Comparison of ENCODE assay signal across 8 cellular contexts in genomic region chr12:132143328-132144071, GRCh38. TPM values are rescaled to one million over a fixed set of nuclear protein-coding genes. Genes with fewer than 3 reads are reported as not detected.
DNase-seq lines count a peak whose midpoint lies in the region; ATAC-seq, FAIRE-seq and TF ChIP-seq lines count a peak whose summit lies in the region.

No MANE protein-coding gene starts in this region.

- H3K27me3 ChIP-seq in SU-DHL-6 (ENCODE audit: low read length) (no peaks in the 10 kb centered on the region), H1 (replicated peaks in 1 of 4; ENCODE audit: control insufficient read depth in 3 of 4, extremely low read depth in 1 of 4, insufficient read depth in 3 of 4, low read length in 3 of 4) (no peaks in the 10 kb centered on the region)

- H3K4me1 ChIP-seq in H1 (replicated peaks in 1 of 4; ENCODE audit: control insufficient read depth in 3 of 4, insufficient read depth in 4 of 4, low read length in 3 of 4): peaks cover 0 to 15% (median 4%) of the 10 kb centered on the region in 4 experiments; a peak in 5 of 7 replicates

- no peak overlapping the region for H2AFZ ChIP-seq in SU-DHL-6 (ENCODE audit: low read depth, low read length, severe bottlenecking)
- no peak overlapping the region for H2AFZ ChIP-seq in H1 (ENCODE audit: low read length)

- H2BK120ac ChIP-seq in H1 (replicated peaks; ENCODE audit: low read depth, low read length): no peak overlapping the region

- no peak overlapping the region for H3K14ac ChIP-seq in H1 (ENCODE audit: insufficient read length)

- H3K4me2 ChIP-seq in SU-DHL-6 (ENCODE audit: low read depth, low read length, poor library complexity, severe bottlenecking) (peak overlapping the region; percentile 82), H1 (ENCODE audit: insufficient read depth in 1 of 2, low read depth in 2 of 2, low read length in 2 of 2) (peak overlapping the region; percentile 70 to 77)

- peak overlapping the region; percentile 78 to 84 (median 79) for H3K4me3 Mint-ChIP-seq in nephron

- H2BK15ac ChIP-seq in H1 (ENCODE audit: low read length): no peak overlapping the region

- no peak for DNase-seq in activated CD4-positive, CD25-positive, alpha-beta regulatory T cell treated with anti-CD3 and anti-CD28 coated beads, Interleukin-2, amount 50 U/mL, for 72 hours
- DNase-seq in H1 (ENCODE audit: low read depth in 1 of 2, low spot score in 2 of 2) (no peak), C1 segment of cervical spinal cord (lab: John Stamatoyannopoulos, UW) (no peak), hepatic stellate cell (ENCODE audit: low spot score) (no peak)

- no peak overlapping the region for H3K18ac ChIP-seq in H1 (ENCODE audit: extremely low read depth, low read length)

- no peak for TF ChIP-seq RAD21 in H1 (IDR thresholded peaks at IDR 0.05 in 1 of 2, conservative IDR thresholded peaks at IDR 0.05 in 1 of 2; ENCODE audit: low read depth in 2 of 2, low read length in 2 of 2)

- H3K79me1 ChIP-seq in H1 (ENCODE audit: low read depth, low read length): peaks cover 30% of the 10 kb centered on the region

- peaks cover 25% of the 10 kb centered on the region for H3K36me3 Mint-ChIP-seq in nephron (ENCODE audit: low read depth)

- WGBS in H1 (ENCODE audit: extremely low coverage in 1 of 2, insufficient coverage in 1 of 2, insufficient read length in 1 of 2, insufficient replicate concordance in 2 of 2, low coverage in 1 of 2, low lambda C conversion rate in 2 of 2, missing lambda C conversion rate in 1 of 2), 2 experiments: 8% methylated on average over 63 of the region's 82 CpGs; no CpG with 5 or more reads in 1 of the 2 experiments

- H2AK5ac ChIP-seq in H1 (ENCODE audit: low read depth, low read length): peak overlapping the region; percentile 16; the same call in 1 of the 2 replicates

- no peak overlapping the region for H3K27ac ChIP-seq in SU-DHL-6 (ENCODE audit: low read depth, low read length)
- H3K27ac ChIP-seq in H1 (ENCODE audit: low read depth, low read length): peak overlapping the region; percentile 30; the same call in 1 of the 2 replicates

- no peak for TF ChIP-seq EP300 in H1 (IDR thresholded peaks at IDR 0.05; ENCODE audit: borderline replicate concordance in 1 of 2, low read depth in 2 of 2, low read length in 2 of 2)

- H3K9me2 ChIP-seq in SU-DHL-6 (replicated peaks; ENCODE audit: insufficient read depth, low read length): no peaks in the 10 kb centered on the region

- no peaks in the 10 kb centered on the region for H3K9me3 ChIP-seq in SU-DHL-6 (ENCODE audit: insufficient read depth, low read length)
- no peaks in the 10 kb centered on the region for H3K9me3 ChIP-seq in H1 (ENCODE audit: insufficient read depth in 2 of 2, low read depth in 1 of 2, low read length in 1 of 2)

- H3K27me3 Mint-ChIP-seq in nephron (ENCODE audit: low read depth): no peaks in the 10 kb centered on the region

- H3K36me3 ChIP-seq in SU-DHL-6 (ENCODE audit: low read length) (no peaks in the 10 kb centered on the region), H1 (ENCODE audit: control insufficient read depth in 2 of 4, insufficient read depth in 4 of 4, low read length in 3 of 4) (peaks cover 12 to 42% (median 32%) of the 10 kb centered on the region in 4 experiments; a peak in 6 of 8 replicates)

- peak overlapping the region; percentile 88 for H3K9ac ChIP-seq in SU-DHL-6 (ENCODE audit: low read length)
- H3K9ac ChIP-seq in H1 (replicated peaks in 1 of 4; ENCODE audit: extremely low read depth in 1 of 4, low read depth in 3 of 4, low read length in 3 of 4): peak overlapping the region; percentile 70 to 97 (median 84)

- no peak overlapping the region for H2BK12ac ChIP-seq in H1 (ENCODE audit: low read depth, low read length)

- H3K27ac Mint-ChIP-seq in nephron: no peak overlapping the region

- peaks cover 13% of the 10 kb centered on the region; the same call in 1 of the 2 replicates for H3K23me2 ChIP-seq in H1 (ENCODE audit: low read depth, low read length)

- H4K91ac ChIP-seq in H1 (replicated peaks; ENCODE audit: insufficient read length, low read length): no peak overlapping the region

- H4K20me1 ChIP-seq in SU-DHL-6 (ENCODE audit: low read depth, low read length) (no peaks in the 10 kb centered on the region), H1 (replicated peaks in 1 of 2; ENCODE audit: control insufficient read depth in 1 of 2, insufficient read depth in 2 of 2, low read length in 2 of 2) (peaks cover 11 to 24% of the 10 kb centered on the region in 2 experiments)

- peak overlapping the region; percentile 69 for H3K4ac ChIP-seq in H1 (replicated peaks; ENCODE audit: insufficient read length, low read depth, low read length)

- H2BK20ac ChIP-seq in H1 (ENCODE audit: low read length): no peak overlapping the region

- peak overlapping the region; percentile 95 for H4K8ac ChIP-seq in H1 (ENCODE audit: extremely low read depth, insufficient read depth, low read length)

- peak; percentile 31 to 45 for ATAC-seq in activated CD4-positive, CD25-positive, alpha-beta regulatory T cell treated with anti-CD3 and anti-CD28 coated beads, Interleukin-2, amount 50 U/mL, for 24 hours
- ATAC-seq in HG02840 (IDR thresholded peaks at IDR 0.05; ENCODE audit: low FRiP score, unreplicated experiment): peak; percentile 26

- no peak overlapping the region for H2BK5ac ChIP-seq in H1 (ENCODE audit: low read depth, low read length)

- no peak for TF ChIP-seq POLR2A in H1 (IDR thresholded peaks at IDR 0.05; ENCODE audit: control extremely low read depth in 1 of 2, low read depth in 2 of 2, low read length in 2 of 2)

- H3F3A ChIP-seq in SU-DHL-6 (ENCODE audit: insufficient read depth): no peaks in the 10 kb centered on the region

- no peak for TF ChIP-seq CTCF in SU-DHL-6 (IDR thresholded peaks at IDR 0.05; ENCODE audit: insufficient read depth, low read length, poor library complexity, severe bottlenecking)
- TF ChIP-seq CTCF in H1 (IDR thresholded peaks at IDR 0.05; ENCODE audit: control extremely low read depth in 1 of 3, insufficient read depth in 1 of 3, low read depth in 1 of 3, low read length in 3 of 3): no peak
- no peak for TF ChIP-seq CTCF in nephron (IDR thresholded peaks at IDR 0.05; ENCODE audit: unreplicated experiment in 3 of 3)

- no peak overlapping the region for H4K5ac ChIP-seq in H1 (ENCODE audit: insufficient read length, low read depth, low read length)

- FAIRE-seq in H1 (lab: Jason Lieb, UNC): no peak

- peaks cover 10% of the 10 kb centered on the region for H3K4me1 Mint-ChIP-seq in nephron

- no peaks in the 10 kb centered on the region for H3K9me3 Mint-ChIP-seq in nephron

- CTCF ChIA-PET in H1 (lab: Charles Lee; ENCODE audit: partially characterized antibody): interaction anchor here (0.6 to 2.0 kb wide), 6 partner anchors 10 to 33 kb away, joined by 3 to 6 read pairs (median 4); no protein-coding TSS in a partner anchor

- no peak overlapping the region for H3K23ac ChIP-seq in H1 (ENCODE audit: insufficient read length)

- POLR2A ChIA-PET in H1 (lab: Charles Lee; ENCODE audit: partially characterized antibody): interaction anchor here (0.6 to 2.1 kb wide), 4 partner anchors 10 to 60 kb away, joined by 3 to 15 read pairs (median 5); no protein-coding TSS in a partner anchor

- H3K56ac ChIP-seq in H1 (replicated peaks; ENCODE audit: insufficient read length, low read depth, low read length): no peak overlapping the region

- H3K4me3 ChIP-seq in SU-DHL-6 (ENCODE audit: insufficient read depth, low read length, poor library complexity, severe bottlenecking) (peak overlapping the region; percentile 96), H1 (ENCODE audit: extremely low read depth in 1 of 4, insufficient read depth in 2 of 4, low read depth in 3 of 4, low read length in 4 of 4) (peak overlapping the region; percentile 83 to 96 (median 88))

- H3K79me2 ChIP-seq in SU-DHL-6 (ENCODE audit: insufficient read depth, low read length) (peaks cover 41% of the 10 kb centered on the region), H1 (ENCODE audit: control insufficient read depth in 1 of 2, insufficient read depth in 2 of 2, low read length in 2 of 2) (peaks cover 4 to 44% of the 10 kb centered on the region in 2 experiments; a peak in 3 of 4 replicates)

TF ChIP-seq in H1, 55 proteins besides CTCF, POLR2A, EP300 and RAD21 (continues in another document):
- no peak for TF ChIP-seq ZNF274 (IDR thresholded peaks at IDR 0.05; ENCODE audit: borderline replicate concordance, extremely low read depth, low read length)
- no peak for TF ChIP-seq ATF2 (IDR thresholded peaks at IDR 0.05; ENCODE audit: low read length)
- TF ChIP-seq JUND (IDR thresholded peaks at IDR 0.05; ENCODE audit: low read length): no peak

RNA-seq across cellular contexts. Expression of gene DDX51, which starts 0.6 kb away (rescaled TPM):
- total RNA-seq in H1 (2021; fragmentation: NEBNext Ultra II Directional; extraction: Animal tissue kit (Norgen Biotek cat#: 25700)): 24.4 and 25.3 TPM in 2 replicates
- polyA plus RNA-seq in H1 (2011; rRNA removed): 11.2 and 19.5 TPM in 2 replicates
- 23.8 TPM for polyA plus RNA-seq in H1 (2011; cell fraction: cytosol; rRNA removed)
- 65.2 TPM for polyA plus RNA-seq in H1 (2011; cell fraction: nucleus; rRNA removed)
- polyA plus RNA-seq in H1 (2012, experiment 1 of 2): 25.8 to 31.0 TPM (median 27.9 TPM) in 4 replicates
- polyA plus RNA-seq in H1 (2012, experiment 2 of 2): 11.4 TPM
- polyA plus RNA-seq in H1 (2013, experiment 1 of 2): 11.4 TPM
- 9.4 TPM for polyA plus RNA-seq in H1 (2013, experiment 2 of 2)
- 8.7 and 14.0 TPM in 2 replicates for polyA minus RNA-seq in H1 (2011; rRNA and poly(A)+ RNA removed)
- 12.7 TPM for polyA minus RNA-seq in H1 (2011; cell fraction: cytosol; rRNA and poly(A)+ RNA removed)
- polyA minus RNA-seq in H1 (2011; cell fraction: nucleus; rRNA and poly(A)+ RNA removed): 28.4 TPM

RNA-seq across cellular contexts. Expression of gene NOC4L, which starts 0.8 kb away (rescaled TPM):
- 38.5 and 40.3 TPM in 2 replicates for total RNA-seq in H1 (2021; fragmentation: NEBNext Ultra II Directional; extraction: Animal tissue kit (Norgen Biotek cat#: 25700))
- polyA plus RNA-seq in H1 (2011; rRNA removed): 26.8 and 40.3 TPM in 2 replicates
- polyA plus RNA-seq in H1 (2011; cell fraction: cytosol; rRNA removed): 15.4 TPM
- 33.2 TPM for polyA plus RNA-seq in H1 (2011; cell fraction: nucleus; rRNA removed)
- polyA plus RNA-seq in H1 (2012, experiment 1 of 2): 20.7 to 40.0 TPM (median 39.8 TPM) in 4 replicates
- polyA plus RNA-seq in H1 (2012, experiment 2 of 2): 47.9 TPM
- polyA plus RNA-seq in H1 (2013, experiment 1 of 2): 41.4 TPM
- 37.7 TPM for polyA plus RNA-seq in H1 (2013, experiment 2 of 2)
- polyA minus RNA-seq in H1 (2011; rRNA and poly(A)+ RNA removed): 6.1 and 7.4 TPM in 2 replicates
- 14.4 TPM for polyA minus RNA-seq in H1 (2011; cell fraction: cytosol; rRNA and poly(A)+ RNA removed)
- polyA minus RNA-seq in H1 (2011; cell fraction: nucleus; rRNA and poly(A)+ RNA removed): 11.9 TPM
